ENCODE assay signal across 33 cellular contexts in genomic region chr12:5068623-5069022, GRCh38. TPM values are rescaled to one million over a fixed set of nuclear protein-coding genes. Genes with fewer than 3 reads are reported as not detected.
"Had no signal": no experiment of that assay in that cellular context is flagged by ENCODE, and none has a peak within 500 bp of the region (broad histone marks: within the 10 kb centered on the region; RNA-seq: fewer than 3 reads in every experiment).

No MANE protein-coding gene starts in this region.

- H3K27me3 ChIP-seq: colonic mucosa, gastrocnemius medialis, heart right ventricle had no signal

- ATAC-seq: effector memory CD8-positive, alpha-beta T cell; esophagus mucosa; gastrocnemius medialis; heart right ventricle; left colon; left lobe of liver; lower lobe of right lung; mucosa of descending colon had no signal

- H3K9me3 ChIP-seq: colonic mucosa, esophagus squamous epithelium, gastrocnemius medialis, heart right ventricle, left ventricle myocardium inferior, lower lobe of right lung, mucosa of descending colon had no signal

- H3K9me3 Mint-ChIP-seq: dendritic cell treated with granulocyte-macrophage colony-stimulating factor and Interleukin-4, amounts not matched to agents 40 ng/mL and 50 ng/mL, for 4 days; effector memory CD8-positive, alpha-beta T cell; endodermal cell; immature natural killer cell; mesothelial cell of epicardium; naive B cell had no signal

- DNase-seq: colonic mucosa; cortex of kidney; effector CD8-positive, alpha-beta T cell; effector memory CD8-positive, alpha-beta T cell; endodermal cell; erythroblast; esophagus squamous epithelium; foreskin fibroblast; foreskin melanocyte; gastrocnemius medialis; glutamatergic neuron; head of caudate nucleus; heart right ventricle; hypothalamus; immature natural killer cell; islet precursor cell; kidney; kidney glomerular epithelial cell; left colon; left ventricle myocardium inferior; lower lobe of right lung; mesenchymal stem cell; mucosa of descending colon; naive B cell had no signal

- H3K4me1 ChIP-seq: colonic mucosa, gastrocnemius medialis, lower lobe of right lung had no signal

- H3K36me3 Mint-ChIP-seq: immature natural killer cell, mesothelial cell of epicardium, naive B cell had no signal

- H3K27ac Mint-ChIP-seq: dendritic cell treated with granulocyte-macrophage colony-stimulating factor and Interleukin-4, amounts not matched to agents 40 ng/mL and 50 ng/mL, for 4 days; effector memory CD8-positive, alpha-beta T cell; endodermal cell; immature natural killer cell; mesothelial cell of epicardium; naive B cell had no signal

- H3K4me3 Mint-ChIP-seq: dendritic cell treated with granulocyte-macrophage colony-stimulating factor and Interleukin-4, amounts not matched to agents 40 ng/mL and 50 ng/mL, for 4 days; effector memory CD8-positive, alpha-beta T cell; endodermal cell; immature natural killer cell; mesothelial cell of epicardium; naive B cell had no signal

- H3K36me3 ChIP-seq: colonic mucosa, esophagus squamous epithelium, gastrocnemius medialis, heart right ventricle, left ventricle myocardium inferior, lower lobe of right lung had no signal

- H3K27ac ChIP-seq: colonic mucosa, epithelial cell of prostate, esophagus squamous epithelium, gastrocnemius medialis, heart right ventricle, left ventricle myocardium inferior, lower lobe of right lung had no signal

- H3K4me1 Mint-ChIP-seq: immature natural killer cell had no signal

- H3K4me3 ChIP-seq: colonic mucosa, esophagus squamous epithelium, gastrocnemius medialis, heart right ventricle, left ventricle myocardium inferior, lower lobe of right lung, mucosa of descending colon had no signal

RNA-seq across cellular contexts. Expression of gene KCNA5, which starts 24.9 kb away (rescaled TPM):
- total RNA-seq: dermis microvascular lymphatic vessel endothelial cell, endodermal cell, esophagus mucosa, glomerular endothelial cell, lung microvascular endothelial cell, myocyte had no signal
